8 cellular contexts compared by ENCODE assay signal in genomic region chr17:78839173-78839761, GRCh38. TPM values are rescaled to one million over a fixed set of nuclear protein-coding genes. Genes with fewer than 3 reads are reported as not detected.
DNase-seq lines count a peak whose midpoint lies in the region; ATAC-seq and TF ChIP-seq lines count a peak whose summit lies in the region.

No MANE protein-coding gene starts in this region.

- peaks cover 9% of the 10 kb centered on the region for H3K36me3 Mint-ChIP-seq in neural crest cell (ENCODE audit: low read depth)

- H3K36me3 ChIP-seq in effector memory CD4-positive, alpha-beta T cell (ENCODE audit: control insufficient read depth, insufficient read depth, low read length) = peaks cover 37% of the 10 kb centered on the region

- H3K27ac Mint-ChIP-seq in neural crest cell (ENCODE audit: unreplicated experiment) = peak overlapping the region; percentile 91

- peaks cover 25% of the 10 kb centered on the region for H3K4me1 Mint-ChIP-seq in neural crest cell

- H3K27me3 ChIP-seq in effector memory CD4-positive, alpha-beta T cell (replicated peaks; ENCODE audit: control insufficient read depth, insufficient read depth, low read length, poor library complexity, severe bottlenecking) = no peaks in the 10 kb centered on the region

- peak overlapping the region; percentile 90 for H3K4me3 Mint-ChIP-seq in neural crest cell

- peak overlapping the region; percentile 80 for H3K4me3 ChIP-seq in GM08714 (ENCODE audit: low read length)
- peak overlapping the region; percentile 78 for H3K4me3 ChIP-seq in effector memory CD4-positive, alpha-beta T cell (ENCODE audit: insufficient read depth, low read depth, low read length, poor library complexity, severe bottlenecking)

- H3K9me3 ChIP-seq in effector memory CD4-positive, alpha-beta T cell (ENCODE audit: control insufficient read depth, low read length) = no peaks in the 10 kb centered on the region

- no peaks in the 10 kb centered on the region for H3K9me3 Mint-ChIP-seq in neural crest cell

- H3K27ac ChIP-seq in effector memory CD4-positive, alpha-beta T cell (ENCODE audit: insufficient read depth, low read length, poor library complexity, severe bottlenecking) = peak overlapping the region; percentile 97

- no peak for ATAC-seq in GM19397 (IDR thresholded peaks at IDR 0.05; ENCODE audit: unreplicated experiment)

- TF ChIP-seq CTCF in neural crest cell (conservative IDR thresholded peaks at IDR 0.05) = no peak

- H3K27me3 Mint-ChIP-seq in neural crest cell (ENCODE audit: low read depth) = no peaks in the 10 kb centered on the region

- DNase-seq in OCI-M1 (lab: John Stamatoyannopoulos, UW) (peak; percentile 54), neural crest cell (ENCODE audit: low read depth, low spot score) (no peak), inferior parietal cortex (ENCODE audit: extremely low spot score) (no peak), NCI-H524 treated with DMSO at 0.1 percent for 48 hours (lab: John Stamatoyannopoulos, UW) (no peak)
- DNase-seq in effector memory CD4-positive, alpha-beta T cell = no peak
- no peak for DNase-seq in stimulated activated CD4-positive, alpha-beta T cell treated with anti-CD3 and anti-CD28 coated beads, Interleukin-4, amount 100 ng/mL, for 1 hour

- H3K4me1 ChIP-seq in effector memory CD4-positive, alpha-beta T cell (ENCODE audit: control insufficient read depth, insufficient read depth, low read length, poor library complexity, severe bottlenecking) = peaks cover 18% of the 10 kb centered on the region

RNA-seq across cellular contexts. Expression of gene USP36, which starts 1.3 kb away (rescaled TPM):
- 59.0 and 63.2 TPM in 2 replicates for total RNA-seq in neural crest cell

RNA-seq across cellular contexts. Expression of gene CYTH1, which starts 57.2 kb away (rescaled TPM):
- total RNA-seq in neural crest cell = 26.8 and 27.7 TPM in 2 replicates
